In the genomic region with DNA sequence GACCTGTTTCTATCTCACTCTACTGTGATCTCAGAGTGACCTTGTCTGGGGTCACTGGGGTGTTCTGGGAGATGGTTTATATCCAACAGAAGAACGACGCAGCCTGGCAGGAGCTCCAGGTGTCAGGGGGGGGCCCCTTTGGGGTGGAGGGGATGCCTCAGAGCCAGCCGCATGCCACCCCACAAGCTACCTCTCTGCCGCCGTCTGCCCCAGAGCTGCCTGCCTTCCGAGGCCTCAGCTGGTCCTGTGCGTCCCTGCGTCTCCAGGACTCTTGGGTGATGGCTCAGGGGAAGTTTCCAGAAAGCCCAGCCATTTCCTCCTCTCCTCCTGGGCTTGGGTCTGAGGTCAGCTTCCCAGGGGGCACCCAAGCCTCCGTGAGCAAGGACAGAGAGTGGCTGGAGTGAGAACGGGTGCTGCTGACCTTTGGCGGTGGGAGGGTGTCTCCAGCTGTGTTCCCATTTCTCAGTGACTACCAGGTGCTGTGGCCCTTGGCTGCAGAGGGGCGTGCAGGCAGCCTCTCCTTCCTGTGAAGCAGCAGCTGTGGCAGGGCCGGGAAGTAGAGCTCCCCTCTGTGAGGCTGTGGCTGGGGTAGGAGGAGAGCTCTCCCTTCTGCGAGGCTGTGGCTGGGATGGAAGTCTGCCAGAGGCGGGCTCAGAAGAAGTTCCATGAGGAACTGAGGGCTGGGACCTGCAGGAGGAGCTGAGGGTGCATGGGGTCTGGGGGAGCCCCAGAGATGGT, we compare ENCODE assay signal across 20 cellular contexts. TPM values are rescaled to one million over a fixed set of nuclear protein-coding genes. Genes with fewer than 3 reads are reported as not detected.
"Had no signal": no experiment of that assay in that cellular context is flagged by ENCODE, and none has a peak within 500 bp of the region (broad histone marks: within the 10 kb centered on the region; RNA-seq: fewer than 3 reads in every experiment).

No MANE protein-coding gene starts in this region.

- H3K4me1 ChIP-seq: ascending aorta, heart right ventricle, left lung, tibial nerve had no signal

- H3K27me3 ChIP-seq: ascending aorta had no signal

- H3K27ac Mint-ChIP-seq: activated naive CD4-positive, alpha-beta T cell treated with anti-CD3 and anti-CD28 coated beads, Interleukin-2, amount 50 U/mL, for 24 hours; activated T-cell treated with anti-CD3 and anti-CD28 coated beads, Interleukin-2, amount 50 U/mL, for 72 hours; mesothelial cell of epicardium; nephron progenitor cell had no signal

- ATAC-seq: activated T-cell treated with anti-CD3 and anti-CD28 coated beads, Interleukin-2, amount 50 U/mL, for 72 hours; esophagus mucosa; heart right ventricle; left lung; stimulated activated naive CD8-positive, alpha-beta T cell treated with anti-CD3 and anti-CD28 coated beads, Interleukin-15, Interleukin-2, amounts not matched to agents 100 U/mL and 50 U/mL, for 24 hours had no signal

- H3K36me3 ChIP-seq: ascending aorta, heart right ventricle, left lung, tibial nerve had no signal

- H3K27ac ChIP-seq: ascending aorta, heart right ventricle, left lung, tibial nerve had no signal

- H3K36me3 Mint-ChIP-seq: activated naive CD4-positive, alpha-beta T cell treated with anti-CD3 and anti-CD28 coated beads, Interleukin-2, amount 50 U/mL, for 24 hours; mesothelial cell of epicardium had no signal

- H3K4me1 Mint-ChIP-seq: activated naive CD4-positive, alpha-beta T cell treated with anti-CD3 and anti-CD28 coated beads, Interleukin-2, amount 50 U/mL, for 24 hours; mesothelial cell of epicardium had no signal

- H3K4me3 ChIP-seq: ascending aorta, heart right ventricle, left lung, tibial nerve had no signal

- DNase-seq: activated CD4-positive, alpha-beta T cell treated with anti-CD3 and anti-CD28 coated beads for 1 hour; activated CD4-positive, alpha-beta T cell treated with anti-CD3 and anti-CD28 coated beads, Interleukin-2, amount 50 U/mL, for 4 hours; activated gamma-delta T cell; activated T-cell treated with anti-CD3 and anti-CD28 coated beads, Interleukin-2, amount 50 U/mL, for 72 hours; cortex of kidney; effector CD8-positive, alpha-beta T cell; heart right ventricle; nephron progenitor cell; occipital lobe; stimulated activated CD4-positive, alpha-beta T cell treated with anti-CD3 and anti-CD28 coated beads, Interleukin-2, amount 100 ng/mL, for 24 hours; stimulated activated naive CD8-positive, alpha-beta T cell treated with anti-CD3 and anti-CD28 coated beads, Interleukin-15, Interleukin-2, amounts not matched to agents 100 U/mL and 50 U/mL, for 24 hours; T1000 had no signal

- H3K9me3 Mint-ChIP-seq: activated naive CD4-positive, alpha-beta T cell treated with anti-CD3 and anti-CD28 coated beads, Interleukin-2, amount 50 U/mL, for 24 hours; activated T-cell treated with anti-CD3 and anti-CD28 coated beads, Interleukin-2, amount 50 U/mL, for 72 hours; mesothelial cell of epicardium; nephron progenitor cell had no signal

- H3K4me3 Mint-ChIP-seq: activated naive CD4-positive, alpha-beta T cell treated with anti-CD3 and anti-CD28 coated beads, Interleukin-2, amount 50 U/mL, for 24 hours; activated T-cell treated with anti-CD3 and anti-CD28 coated beads, Interleukin-2, amount 50 U/mL, for 72 hours; mesothelial cell of epicardium; nephron progenitor cell had no signal

RNA-seq across cellular contexts. Expression of a gene that starts 19.8 kb away (rescaled TPM):
- total RNA-seq: activated CD8-positive, alpha-beta memory T cell treated with anti-CD3 and anti-CD28 coated beads for 36 hours; ascending aorta; skeletal muscle tissue had no signal
